ENCODE assay signal across 8 cellular contexts in genomic region chr10:112140110-112140755, GRCh38. TPM values are rescaled to one million over a fixed set of nuclear protein-coding genes. Genes with fewer than 3 reads are reported as not detected.
A peak's percentile ranks its signal among the peaks of the same experiment; 100 is the strongest.
DNase-seq lines count a peak whose midpoint lies in the region; ATAC-seq and TF ChIP-seq lines count a peak whose summit lies in the region.

No MANE protein-coding gene starts in this region.

- H3K9me3 Mint-ChIP-seq in nephron: no peaks in the 10 kb centered on the region

- H3K4me1 Mint-ChIP-seq in nephron: peaks cover 4% of the 10 kb centered on the region

- no peak overlapping the region for H3K27ac Mint-ChIP-seq in nephron

- peaks cover 24% of the 10 kb centered on the region for H3K27me3 Mint-ChIP-seq in nephron (ENCODE audit: low read depth)

- H3K4me3 Mint-ChIP-seq in nephron: no peak overlapping the region

- peak; percentile 89 to 93 (median 91) for TF ChIP-seq CTCF in nephron (IDR thresholded peaks at IDR 0.05; ENCODE audit: unreplicated experiment in 3 of 3)

- DNase-seq in DMS114 treated with DMSO at 0.1 percent for 48 hours (lab: John Stamatoyannopoulos, UW; ENCODE audit: unreplicated experiment): peak; percentile 42
- DNase-seq in NOMO-1 treated with DMSO at 0.1 percent for 48 hours (lab: John Stamatoyannopoulos, UW; ENCODE audit: unreplicated experiment): peak; percentile 63
- peak; percentile 63 for DNase-seq in activated CD8-positive, alpha-beta memory T cell treated with anti-CD3 and anti-CD28 coated beads, Interleukin-2, amount 50 U/mL, for 4 hours
- DNase-seq in stromal cell of bone marrow (ENCODE audit: low read depth): peak; percentile 25

- no peaks in the 10 kb centered on the region for H3K36me3 Mint-ChIP-seq in nephron (ENCODE audit: low read depth)

- ATAC-seq in GM19468 (IDR thresholded peaks at IDR 0.05; ENCODE audit: extremely low read depth, unreplicated experiment) (peak; percentile 98), HG03558 (IDR thresholded peaks at IDR 0.05; ENCODE audit: extremely low read depth, unreplicated experiment) (peak; percentile 97), esophagus mucosa (peak; percentile 88)

RNA-seq across cellular contexts. Expression of gene GPAM, which starts 43.3 kb away (rescaled TPM):
- 3.8 TPM for total RNA-seq in esophagus mucosa

Comparison
In these comparisons a context has a peak if more than half of its experiments do, and no peak if none do; other contexts are left out.
1. Peak in every context shown above with its lines: DNase-seq and ATAC-seq.